8 cellular contexts compared by ENCODE assay signal in genomic region chr22:19178065-19178658, GRCh38. TPM values are rescaled to one million over a fixed set of nuclear protein-coding genes. Genes with fewer than 3 reads are reported as not detected.
A peak's percentile ranks its signal among the peaks of the same experiment; 100 is the strongest.
DNase-seq lines count a peak whose midpoint lies in the region; ATAC-seq, FAIRE-seq and TF ChIP-seq lines count a peak whose summit lies in the region.

No MANE protein-coding gene starts in this region.

- FAIRE-seq in GM12891 (lab: Jason Lieb, UNC): peak; percentile 31

- ATAC-seq in GM21825 (IDR thresholded peaks at IDR 0.05; ENCODE audit: unreplicated experiment): peak; percentile 16
- peak; percentile 64 for ATAC-seq in activated T-cell treated with anti-CD3 and anti-CD28 coated beads, Interleukin-2, amount 50 U/mL, for 4 hours

- peak overlapping the region; percentile 55 for H3K4me3 Mint-ChIP-seq in activated T-cell treated with anti-CD3 and anti-CD28 coated beads, Interleukin-2, amount 50 U/mL, for 4 hours
- H3K4me3 Mint-ChIP-seq in nephron progenitor cell: peak overlapping the region; percentile 79

- no peaks in the 10 kb centered on the region for H3K9me3 Mint-ChIP-seq in activated T-cell treated with anti-CD3 and anti-CD28 coated beads, Interleukin-2, amount 50 U/mL, for 4 hours
- H3K9me3 Mint-ChIP-seq in nephron progenitor cell: no peaks in the 10 kb centered on the region

- H3K4me1 Mint-ChIP-seq in activated T-cell treated with anti-CD3 and anti-CD28 coated beads, Interleukin-2, amount 50 U/mL, for 4 hours (ENCODE audit: low read depth): peaks cover 31% of the 10 kb centered on the region
- peaks cover 37% of the 10 kb centered on the region for H3K4me1 Mint-ChIP-seq in nephron progenitor cell

- DNase-seq in GM12891 (ENCODE audit: insufficient read length, low spot score) (peak; percentile 59), LNCaP clone FGC (ENCODE audit: low read depth) (no peak), fibroblast of mammary gland (ENCODE audit: low read depth) (peak; percentile 11), nephron progenitor cell (peak; percentile 73), GM19240 (ENCODE audit: insufficient read length, low spot score) (no peak), GF-D8 (lab: John Stamatoyannopoulos, UW) (no peak)
- peak; percentile 40 for DNase-seq in activated T-cell treated with anti-CD3 and anti-CD28 coated beads, Interleukin-2, amount 50 U/mL, for 4 hours

- no peak for TF ChIP-seq POLR2A in GM12891 (IDR thresholded peaks at IDR 0.05; ENCODE audit: low read depth, low read length)

- H3K27ac Mint-ChIP-seq in nephron progenitor cell: no peak overlapping the region

- no peaks in the 10 kb centered on the region for H3K27me3 Mint-ChIP-seq in activated T-cell treated with anti-CD3 and anti-CD28 coated beads, Interleukin-2, amount 50 U/mL, for 4 hours (ENCODE audit: low read depth)
- peaks cover 3% of the 10 kb centered on the region for H3K27me3 Mint-ChIP-seq in nephron progenitor cell (ENCODE audit: low read depth, poor library complexity)

- no peaks in the 10 kb centered on the region for H3K36me3 Mint-ChIP-seq in activated T-cell treated with anti-CD3 and anti-CD28 coated beads, Interleukin-2, amount 50 U/mL, for 4 hours (ENCODE audit: insufficient read depth)
- H3K36me3 Mint-ChIP-seq in nephron progenitor cell (ENCODE audit: low read depth): no peaks in the 10 kb centered on the region

- TF ChIP-seq CTCF in LNCaP clone FGC (IDR thresholded peaks at IDR 0.05; ENCODE audit: control insufficient read depth, extremely low read depth, insufficient read depth) (no peak), fibroblast of mammary gland (conservative IDR thresholded peaks at IDR 0.05; ENCODE audit: control insufficient read depth, insufficient read depth, low read depth, low read length) (no peak), nephron progenitor cell (IDR thresholded peaks at IDR 0.05) (no peak)

- peak overlapping the region; percentile 70 for H3K4me3 ChIP-seq in LNCaP clone FGC (ENCODE audit: low read depth, low read length)
- peak overlapping the region; percentile 56 for H3K4me3 ChIP-seq in fibroblast of mammary gland (ENCODE audit: control insufficient read depth, low read depth, low read length)

TF ChIP-seq in GM12891, 5 proteins besides CTCF, POLR2A, EP300 and RAD21:
- no peak for TF ChIP-seq POU2F2 (IDR thresholded peaks at IDR 0.05; ENCODE audit: low read depth, low read length)
- no peak for TF ChIP-seq POLR2AphosphoS5 (IDR thresholded peaks at IDR 0.05; ENCODE audit: low read depth, low read length)
- no peak for TF ChIP-seq TAF1 (IDR thresholded peaks at IDR 0.05; ENCODE audit: low read depth, low read length)
- TF ChIP-seq SPI1 (IDR thresholded peaks at IDR 0.05; ENCODE audit: low read depth, low read length): no peak
- TF ChIP-seq PAX5 (IDR thresholded peaks at IDR 0.05; ENCODE audit: insufficient read depth, low read length, severe bottlenecking): no peak
TF ChIP-seq in GM12891: peak in this region for 0.

RNA-seq across cellular contexts. Expression of gene SLC25A1, which starts 0.4 kb away (rescaled TPM):
- polyA plus RNA-seq in GM12891 (2012; ENCODE audit: low read depth, missing spikeins): 43.7 TPM
- 10 to 100 TPM; 31.7 to 36.6 (median 34.1) TPM for total RNA-seq in activated T-cell treated with anti-CD3 and anti-CD28 coated beads, Interleukin-2, amount 50 U/mL, for 4 hours

RNA-seq across cellular contexts. Expression of gene GSC2, which starts 28.1 kb away (rescaled TPM):
- not detected for polyA plus RNA-seq in GM12891 (2012; ENCODE audit: low read depth, missing spikeins)
- total RNA-seq in activated T-cell treated with anti-CD3 and anti-CD28 coated beads, Interleukin-2, amount 50 U/mL, for 4 hours: not detected

RNA-seq across cellular contexts. Expression of gene ESS2, which starts 33.7 kb away (rescaled TPM):
- polyA plus RNA-seq in GM12891 (2012; ENCODE audit: low read depth, missing spikeins): 10.2 TPM
- total RNA-seq in activated T-cell treated with anti-CD3 and anti-CD28 coated beads, Interleukin-2, amount 50 U/mL, for 4 hours: 10 to 100 TPM; 21.8 to 22.5 (median 22.0) TPM

RNA-seq across cellular contexts. Expression of gene TSSK2, which starts 47.1 kb away (rescaled TPM):
- not detected for polyA plus RNA-seq in GM12891 (2012; ENCODE audit: low read depth, missing spikeins)
- not detected for total RNA-seq in activated T-cell treated with anti-CD3 and anti-CD28 coated beads, Interleukin-2, amount 50 U/mL, for 4 hours

RNA-seq across cellular contexts. Expression of gene DGCR2, which starts 56.0 kb away (rescaled TPM):
- polyA plus RNA-seq in GM12891 (2012; ENCODE audit: low read depth, missing spikeins): 9.9 TPM
- total RNA-seq in activated T-cell treated with anti-CD3 and anti-CD28 coated beads, Interleukin-2, amount 50 U/mL, for 4 hours: 10 to 100 TPM; 25.8 to 27.7 (median 27.0) TPM

Comparison
In these comparisons a context has a peak if more than half of its experiments do, and no peak if none do; other contexts are left out.
1. DNase-seq: peak in GM12891 (single experiment), activated T-cell treated with anti-CD3 and anti-CD28 coated beads, Interleukin-2, amount 50 U/mL, for 4 hours (single experiment), fibroblast of mammary gland (single experiment) and nephron progenitor cell (single experiment); none in LNCaP clone FGC (single experiment), GM19240 (single experiment) and GF-D8 (single experiment).